Comparison of ENCODE assay signal across 8 cellular contexts in the genomic region with DNA sequence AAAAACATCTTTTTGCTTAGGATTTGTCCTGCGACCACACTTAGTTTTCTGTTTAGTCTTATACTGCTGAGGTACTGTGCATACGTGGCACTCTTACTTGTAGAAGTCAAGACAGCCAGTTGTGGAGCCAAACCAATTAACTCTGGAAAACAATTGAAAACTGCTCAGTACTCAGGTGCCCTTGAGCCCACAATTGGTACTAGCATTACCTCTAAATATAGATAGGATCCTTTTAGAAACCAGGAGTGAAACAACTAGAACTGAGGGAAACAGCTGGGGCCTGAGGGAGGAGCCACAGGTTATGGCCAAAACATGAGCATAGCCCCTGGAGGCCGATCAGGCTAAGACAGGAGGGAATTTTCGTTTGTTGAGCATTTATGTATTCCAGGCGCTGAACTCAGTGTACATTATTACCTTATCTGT. TPM values are rescaled to one million over a fixed set of nuclear protein-coding genes. Genes with fewer than 3 reads are reported as not detected.
DNase-seq lines count a peak whose midpoint lies in the region.

No MANE protein-coding gene starts in this region.

- CTCF ChIA-PET in activated CD4-positive, alpha-beta memory T cell treated with anti-CD3 and anti-CD28 coated beads, Interleukin-2, amount 10 ng/mL, durations not matched to agents 7 days and 5 days (lab: Charles Lee): interaction anchor here (0.6 to 6.2 kb wide), 9 partner anchors 8 to 1649 kb away, joined by 3 to 74 read pairs (median 3); no protein-coding TSS in a partner anchor

- POLR2A ChIA-PET in activated CD4-positive, alpha-beta memory T cell treated with anti-CD3 and anti-CD28 coated beads, Interleukin-2, amount 10 ng/mL, durations not matched to agents 7 days and 5 days (lab: Charles Lee): interaction anchor here (0.9 kb wide), 1 partner anchor 194 kb away, joined by 3 read pairs; no protein-coding TSS in a partner anchor

- H3K4me1 Mint-ChIP-seq in activated CD4-positive, alpha-beta memory T cell treated with anti-CD3 and anti-CD28 coated beads, Interleukin-2, amount 10 ng/mL, durations not matched to agents 7 days and 5 days: peaks cover 40% of the 10 kb centered on the region

- no peaks in the 10 kb centered on the region for H3K9me3 Mint-ChIP-seq in activated CD4-positive, alpha-beta memory T cell treated with anti-CD3 and anti-CD28 coated beads, Interleukin-2, amount 10 ng/mL, durations not matched to agents 7 days and 5 days

- H3K4me3 Mint-ChIP-seq in activated CD4-positive, alpha-beta memory T cell treated with anti-CD3 and anti-CD28 coated beads, Interleukin-2, amount 10 ng/mL, durations not matched to agents 7 days and 5 days: no peak overlapping the region

- H3K27me3 Mint-ChIP-seq in activated CD4-positive, alpha-beta memory T cell treated with anti-CD3 and anti-CD28 coated beads, Interleukin-2, amount 10 ng/mL, durations not matched to agents 7 days and 5 days: no peaks in the 10 kb centered on the region

- intact Hi-C loops in posterior vena cava (cut with DNase I): loop anchor here in 1 of 2 donors (10.0 kb wide), 1 partner anchor 145 kb away; no protein-coding TSS in a partner anchor

- peaks cover 8% of the 10 kb centered on the region for H3K36me3 Mint-ChIP-seq in activated CD4-positive, alpha-beta memory T cell treated with anti-CD3 and anti-CD28 coated beads, Interleukin-2, amount 10 ng/mL, durations not matched to agents 7 days and 5 days (ENCODE audit: low read depth)

- peak; percentile 26 for DNase-seq in stimulated activated CD4-positive, alpha-beta T cell treated with anti-CD3 and anti-CD28 coated beads, Interleukin-1b, Interleukin-23, amount 100 ng/mL, for 48 hours
- DNase-seq in stimulated activated CD4-positive, alpha-beta T cell treated with anti-CD3 and anti-CD28 coated beads, Interleukin-12 subunit alpha, Interleukin-12 subunit beta, amount 100 ng/mL, for 4 hours: no peak
- DNase-seq in H4 (ENCODE audit: low spot score) (peak; percentile 40), NCI-H146 treated with DMSO at 0.1 percent for 48 hours (lab: John Stamatoyannopoulos, UW; ENCODE audit: unreplicated experiment) (peak; percentile 20), iPS-NIHi7 (ENCODE audit: extremely low spot score) (peak; percentile 29), OCI-M2 (lab: John Stamatoyannopoulos, UW; ENCODE audit: unreplicated experiment) (no peak), posterior vena cava (ENCODE audit: low spot score) (no peak)
- DNase-seq in activated CD4-positive, alpha-beta memory T cell treated with anti-CD3 and anti-CD28 coated beads, Interleukin-2, amount 10 ng/mL, durations not matched to agents 7 days and 5 days: peak; percentile 31

- no peak overlapping the region for H3K27ac Mint-ChIP-seq in activated CD4-positive, alpha-beta memory T cell treated with anti-CD3 and anti-CD28 coated beads, Interleukin-2, amount 10 ng/mL, durations not matched to agents 7 days and 5 days

RNA-seq across cellular contexts. Expression of a gene that starts 2.5 kb away (rescaled TPM):
- 24.4 and 34.1 TPM in 2 replicates for total RNA-seq in H4 (2014; rRNA removed; shearing (Covaris generic))
- total RNA-seq in activated CD4-positive, alpha-beta memory T cell treated with anti-CD3 and anti-CD28 coated beads, Interleukin-2, amount 10 ng/mL, durations not matched to agents 7 days and 5 days: 10 to 100 TPM; 12.3 to 15.6 TPM
- 10 to 100 TPM; 12.1 to 14.8 TPM for total RNA-seq in posterior vena cava

RNA-seq across cellular contexts. Expression of a gene that starts 23.0 kb away (rescaled TPM):
- 14.3 TPM in 2 replicates for total RNA-seq in H4 (2014; rRNA removed; shearing (Covaris generic))
- total RNA-seq in activated CD4-positive, alpha-beta memory T cell treated with anti-CD3 and anti-CD28 coated beads, Interleukin-2, amount 10 ng/mL, durations not matched to agents 7 days and 5 days: under 1 TPM in 1 of 2 experiments, not detected in 1; 0.05 TPM
- under 1 TPM in 1 of 2 donors, not detected in 1; 0.05 TPM for total RNA-seq in posterior vena cava

RNA-seq across cellular contexts. Expression of a gene that starts 32.7 kb away (rescaled TPM):
- total RNA-seq in H4 (2014; rRNA removed; shearing (Covaris generic)): 2.6 and 3.8 TPM in 2 replicates
- total RNA-seq in activated CD4-positive, alpha-beta memory T cell treated with anti-CD3 and anti-CD28 coated beads, Interleukin-2, amount 10 ng/mL, durations not matched to agents 7 days and 5 days: not detected
- not detected for total RNA-seq in posterior vena cava

RNA-seq across cellular contexts. Expression of a gene that starts 46.7 kb away (rescaled TPM):
- total RNA-seq in H4 (2014; rRNA removed; shearing (Covaris generic)): 39.8 and 56.9 TPM in 2 replicates
- total RNA-seq in activated CD4-positive, alpha-beta memory T cell treated with anti-CD3 and anti-CD28 coated beads, Interleukin-2, amount 10 ng/mL, durations not matched to agents 7 days and 5 days: 10 to 100 TPM; 75.1 to 79.5 TPM
- under 1 TPM; 0.10 to 0.60 TPM for total RNA-seq in posterior vena cava

Comparison
In these comparisons a context has a peak if more than half of its experiments do, and no peak if none do; other contexts are left out.
1. DNase-seq: peak in stimulated activated CD4-positive, alpha-beta T cell treated with anti-CD3 and anti-CD28 coated beads, Interleukin-1b, Interleukin-23, amount 100 ng/mL, for 48 hours (single experiment), H4 (single experiment), NCI-H146 treated with DMSO at 0.1 percent for 48 hours (single experiment), activated CD4-positive, alpha-beta memory T cell treated with anti-CD3 and anti-CD28 coated beads, Interleukin-2, amount 10 ng/mL, durations not matched to agents 7 days and 5 days (single experiment) and iPS-NIHi7 (single experiment); none in stimulated activated CD4-positive, alpha-beta T cell treated with anti-CD3 and anti-CD28 coated beads, Interleukin-12 subunit alpha, Interleukin-12 subunit beta, amount 100 ng/mL, for 4 hours (single experiment), OCI-M2 (single experiment) and posterior vena cava (single experiment).
2. RNA of a gene that starts 23.0 kb away (total RNA-seq): 14.3 TPM in H4; 0.05 TPM in activated CD4-positive, alpha-beta memory T cell treated with anti-CD3 and anti-CD28 coated beads, Interleukin-2, amount 10 ng/mL, durations not matched to agents 7 days and 5 days and 0.05 TPM in posterior vena cava; every median in the first group is over 10 times any median in the second.